25 cellular contexts compared by ENCODE assay signal in genomic region chr5:1855573-1855972, GRCh38. TPM values are rescaled to one million over a fixed set of nuclear protein-coding genes. Genes with fewer than 3 reads are reported as not detected.
"Had no signal": no experiment of that assay in that cellular context is flagged by ENCODE, and none has a peak within 500 bp of the region (broad histone marks: within the 10 kb centered on the region; RNA-seq: fewer than 3 reads in every experiment).

No MANE protein-coding gene starts in this region.

- ATAC-seq: esophagus mucosa; gastrocnemius medialis; left lobe of liver; psoas muscle; right lobe of liver; stimulated activated naive CD8-positive, alpha-beta T cell treated with anti-CD3 and anti-CD28 coated beads, Interleukin-15, amount 100 ng/mL, for 72 hours had no signal

- H3K27me3 ChIP-seq: vagina had no signal

- H3K4me2 ChIP-seq: smooth muscle cell had no signal

- H3K9me3 ChIP-seq: colonic mucosa, gastrocnemius medialis, ovary, psoas muscle, right lobe of liver, suprapubic skin, transverse colon, vagina had no signal

- H3K4me3 ChIP-seq: colonic mucosa, gastrocnemius medialis, lung, ovary, psoas muscle, right lobe of liver, smooth muscle cell, suprapubic skin, transverse colon, vagina had no signal

- H3K27ac ChIP-seq: colonic mucosa, epithelial cell of prostate, gastrocnemius medialis, ovary, psoas muscle, right lobe of liver, suprapubic skin, transverse colon, vagina had no signal

- H3K4me1 ChIP-seq: colonic mucosa, gastrocnemius medialis, psoas muscle, transverse colon had no signal

- DNase-seq: colonic mucosa; effector CD8-positive, alpha-beta T cell; endodermal cell; foreskin fibroblast; gastrocnemius medialis; head of caudate nucleus; occipital lobe; ovary; psoas muscle; right lobe of liver; stimulated activated CD4-positive, alpha-beta T cell treated with anti-CD3 and anti-CD28 coated beads, Interleukin-12 subunit alpha, Interleukin-12 subunit beta, amount 100 ng/mL, for 4 hours; stimulated activated CD4-positive, alpha-beta T cell treated with anti-CD3 and anti-CD28 coated beads, Interleukin-1b, Interleukin-23, amount 100 ng/mL, for 48 hours; stimulated activated CD4-positive, alpha-beta T cell treated with anti-CD3 and anti-CD28 coated beads, Interleukin-4, amount 100 ng/mL, for 1 hour; stimulated activated CD8-positive, alpha-beta memory T cell treated with anti-CD3 and anti-CD28 coated beads, Interleukin-4, amount 100 ng/mL, for 48 hours; stimulated activated naive CD4-positive, alpha-beta T cell; stimulated activated naive CD8-positive, alpha-beta T cell treated with anti-CD3 and anti-CD28 coated beads, Interleukin-15, amount 100 ng/mL, for 72 hours; transverse colon had no signal

- H3K36me3 ChIP-seq: colonic mucosa, gastrocnemius medialis, ovary, right lobe of liver, suprapubic skin, transverse colon, vagina had no signal

RNA-seq across cellular contexts. Expression of gene IRX4, which starts 27.2 kb away (rescaled TPM):
- polyA plus RNA-seq: liver, ovary had no signal
